Comparison of ENCODE assay signal across 12 cellular contexts in genomic region chr6:25014375-25014774, GRCh38.
A peak's percentile ranks its signal among the peaks of the same experiment; 100 is the strongest.
DNase-seq lines count a peak whose midpoint lies in the region; FAIRE-seq and TF ChIP-seq lines count a peak whose summit lies in the region.
"Had no signal": no experiment of that assay in that cellular context is flagged by ENCODE, and none has a peak within 500 bp of the region (broad histone marks: within the 10 kb centered on the region; RNA-seq: fewer than 3 reads in every experiment).

No MANE protein-coding gene starts in this region.

- no peak for TF ChIP-seq RAD21 in neural cell (conservative IDR thresholded peaks at IDR 0.05)

- no TSS peak for BruUV-seq in mammary epithelial cell (replicated peaks; lab: Mats Ljungman, UMichigan)

- no peaks in the 10 kb centered on the region for H3K36me3 ChIP-seq in BLaER1 treated with 17β-estradiol and CSF1 and Interleukin-3, amounts not matched to agents 10 nM and 100 nM
- H3K36me3 ChIP-seq in GM23248 (ENCODE audit: low read depth), result no peaks in the 10 kb centered on the region
- no peaks in the 10 kb centered on the region for H3K36me3 ChIP-seq in mammary epithelial cell (ENCODE audit: insufficient read depth, low read length)
- H3K36me3 ChIP-seq in neural cell (ENCODE audit: insufficient read depth, low read length), result no peaks in the 10 kb centered on the region
- H3K36me3 ChIP-seq: right atrium auricular region had no signal

- H3K9me3 ChIP-seq in BLaER1 treated with 17β-estradiol and CSF1 and Interleukin-3, amounts not matched to agents 10 nM and 100 nM (replicated peaks in 1 of 11), result no peaks in the 10 kb centered on the region
- no peaks in the 10 kb centered on the region for H3K9me3 ChIP-seq in GM23248 (ENCODE audit: low read depth)
- no peaks in the 10 kb centered on the region for H3K9me3 ChIP-seq in mammary epithelial cell (replicated peaks; ENCODE audit: insufficient read depth, low read length)
- H3K9me3 ChIP-seq in neural cell (ENCODE audit: low read length), result no peaks in the 10 kb centered on the region
- H3K9me3 ChIP-seq: right atrium auricular region had no signal

- WGBS in GM23248 (ENCODE audit: low coverage in 1 of 2, low lambda C conversion rate in 2 of 2, missing lambda C conversion rate in 2 of 2), 2 experiments, result 47 to 54% methylated on average over 3 of the region's 3 CpGs
- WGBS in mammary epithelial cell (ENCODE audit: low coverage, missing lambda C conversion rate), result 81% methylated on average over 3 of the region's 3 CpGs

- peak overlapping the region in 7 of 11 experiments; percentile 9 to 99 (median 64); a peak in 14 of 22 replicates for H3K27ac ChIP-seq in BLaER1 treated with 17β-estradiol and CSF1 and Interleukin-3, amounts not matched to agents 10 nM and 100 nM
- H3K27ac ChIP-seq in GM23248 (peak overlapping the region; percentile 83), mammary epithelial cell (ENCODE audit: insufficient read depth, low read depth, low read length) (peak overlapping the region; percentile 58), neural cell (ENCODE audit: low read length) (peak overlapping the region; percentile 97)

- intact Hi-C loops in mammary epithelial cell (cut with micrococcal nuclease), result no loop called here

- H4K20me1 ChIP-seq in BLaER1 treated with 17β-estradiol and CSF1 and Interleukin-3, amounts not matched to agents 10 nM and 100 nM, result no peaks in the 10 kb centered on the region
- no peaks in the 10 kb centered on the region for H4K20me1 ChIP-seq in GM23248 (ENCODE audit: insufficient read depth)
- H4K20me1 ChIP-seq in mammary epithelial cell (ENCODE audit: insufficient read depth, low read length), result no peaks in the 10 kb centered on the region
- no peaks in the 10 kb centered on the region for H4K20me1 ChIP-seq in neural cell (ENCODE audit: insufficient read depth)

- H3K9me2 ChIP-seq in GM23248 (ENCODE audit: insufficient read depth), result no peaks in the 10 kb centered on the region
- H3K9me2 ChIP-seq in neural cell (ENCODE audit: insufficient read depth, low read length), result no peaks in the 10 kb centered on the region

- in situ Hi-C loops in GM23248 (cut with MboI) (no loop called here), mammary epithelial cell (cut with MboI; ENCODE audit: low sequenced_read_pairs in 2 of 2) (no loop called here)

- CTCF ChIA-PET in mammary epithelial cell (lab: Charles Lee; ENCODE audit: low non-redundant PET), result no interaction called here

- peak overlapping the region in 1 of 11 experiments; percentile 24; a peak in 1 of 22 replicates for H3K9ac ChIP-seq in BLaER1 treated with 17β-estradiol and CSF1 and Interleukin-3, amounts not matched to agents 10 nM and 100 nM
- H3K9ac ChIP-seq in GM23248 (peak overlapping the region; percentile 68), mammary epithelial cell (ENCODE audit: insufficient read depth, low read length) (no peak overlapping the region), neural cell (ENCODE audit: low read length) (peak overlapping the region; percentile 69)

- no peaks in the 10 kb centered on the region for H3K79me2 ChIP-seq in GM23248 (ENCODE audit: insufficient read depth)
- H3K79me2 ChIP-seq in mammary epithelial cell (ENCODE audit: insufficient read depth, low read length), result no peaks in the 10 kb centered on the region
- no peaks in the 10 kb centered on the region for H3K79me2 ChIP-seq in neural cell (replicated peaks; ENCODE audit: insufficient read depth, low read length)

- H3K27me3 ChIP-seq in BLaER1 treated with 17β-estradiol and CSF1 and Interleukin-3, amounts not matched to agents 10 nM and 100 nM, result no peaks in the 10 kb centered on the region
- H3K27me3 ChIP-seq in GM23248 (replicated peaks; ENCODE audit: insufficient read depth) (no peaks in the 10 kb centered on the region), mammary epithelial cell (ENCODE audit: insufficient read depth, low read length) (no peaks in the 10 kb centered on the region), neural cell (ENCODE audit: insufficient read depth, low read depth, low read length) (no peaks in the 10 kb centered on the region)
- H3K27me3 ChIP-seq: right atrium auricular region had no signal

- H3K4me3 ChIP-seq in BLaER1 treated with 17β-estradiol and CSF1 and Interleukin-3, amounts not matched to agents 10 nM and 100 nM, result no peak overlapping the region
- H3K4me3 ChIP-seq in GM23248 (no peak overlapping the region), mammary epithelial cell (replicated peaks in 1 of 3; ENCODE audit: insufficient read depth in 1 of 3, low read depth in 2 of 3, low read length in 3 of 3) (no peak overlapping the region), neural cell (ENCODE audit: low read length) (peak overlapping the region; percentile 54)
- H3K4me3 ChIP-seq: right atrium auricular region had no signal

- no peak for FAIRE-seq in urothelium cell line (lab: Jason Lieb, UNC)
- no peak for FAIRE-seq in H54 (lab: Jason Lieb, UNC)

- DNase-seq in GM23248 (peak; percentile 34), mammary epithelial cell (no peak), urothelium cell line (ENCODE audit: low spot score) (no peak), hippocampal formation (lab: John Stamatoyannopoulos, UW) (no peak), H54 (ENCODE audit: insufficient read length, low spot score) (no peak), NCI-H2029 treated with DMSO at 0.1 percent for 48 hours (lab: John Stamatoyannopoulos, UW) (no peak)
- DNase-seq: activated T-cell treated with anti-CD3 and anti-CD28 coated beads, Interleukin-2, amount 50 U/mL, for 48 hours; AML-193; NCI-H524 had no signal

- peak overlapping the region; percentile 5 to 89 (median 58); a peak in 19 of 22 replicates for H3K4me2 ChIP-seq in BLaER1 treated with 17β-estradiol and CSF1 and Interleukin-3, amounts not matched to agents 10 nM and 100 nM
- H3K4me2 ChIP-seq in GM23248 (ENCODE audit: unreplicated experiment), result peak overlapping the region; percentile 35
- no peak overlapping the region for H3K4me2 ChIP-seq in mammary epithelial cell (ENCODE audit: insufficient read depth, low read depth, low read length)
- H3K4me2 ChIP-seq in neural cell (ENCODE audit: low read length), result peak overlapping the region; percentile 76

- H2AFZ ChIP-seq in GM23248 (peak overlapping the region; percentile 41; the same call in 1 of the 2 replicates), mammary epithelial cell (ENCODE audit: low read depth, low read length) (peak overlapping the region; percentile 64), neural cell (ENCODE audit: low read depth, low read length) (peak overlapping the region; percentile 42)

- TF ChIP-seq POLR2A in H54 (IDR thresholded peaks at IDR 0.05; ENCODE audit: low read depth, low read length), result no peak

- dilution Hi-C loops in mammary epithelial cell (cut with HindIII; ENCODE audit: low sequenced_read_pairs), result no loop called here

- H3F3A ChIP-seq in GM23248 (ENCODE audit: insufficient read depth) (peaks cover 57% of the 10 kb centered on the region), neural cell (ENCODE audit: insufficient read depth, low read length, poor library complexity, severe bottlenecking) (peaks cover 22% of the 10 kb centered on the region)

- peaks cover 16 to 88% (median 82%) of the 10 kb centered on the region in 10 experiments for H3K4me1 ChIP-seq in BLaER1 treated with 17β-estradiol and CSF1 and Interleukin-3, amounts not matched to agents 10 nM and 100 nM
- H3K4me1 ChIP-seq in GM23248 (ENCODE audit: insufficient read depth) (peaks cover 71% of the 10 kb centered on the region), mammary epithelial cell (ENCODE audit: insufficient read depth, low read length) (peaks cover 74% of the 10 kb centered on the region)

- no peak for TF ChIP-seq EP300 in neural cell (conservative IDR thresholded peaks at IDR 0.05; ENCODE audit: poor library complexity, severe bottlenecking)

- TF ChIP-seq CTCF in mammary epithelial cell (conservative IDR thresholded peaks at IDR 0.05 in 1 of 2, IDR thresholded peaks at IDR 0.05 in 1 of 2; ENCODE audit: extremely low read depth in 1 of 2, insufficient read depth in 1 of 2, low read depth in 1 of 2, low read length in 2 of 2), result no peak
- no peak for TF ChIP-seq CTCF in neural cell (IDR thresholded peaks at IDR 0.05; ENCODE audit: poor library complexity, severe bottlenecking)

TF ChIP-seq in neural cell, 6 proteins besides CTCF, POLR2A, EP300 and RAD21:
- no peak for TF ChIP-seq REST (IDR thresholded peaks at IDR 0.05; ENCODE audit: borderline replicate concordance)
- no peak for TF ChIP-seq MXI1 (conservative IDR thresholded peaks at IDR 0.05; ENCODE audit: poor library complexity, severe bottlenecking)
